22 cellular contexts compared by ENCODE assay signal in genomic region chr15:33344530-33344929, GRCh38. TPM values are rescaled to one million over a fixed set of nuclear protein-coding genes. Genes with fewer than 3 reads are reported as not detected.
"Had no signal": no experiment of that assay in that cellular context is flagged by ENCODE, and none has a peak within 500 bp of the region (broad histone marks: within the 10 kb centered on the region; RNA-seq: fewer than 3 reads in every experiment).

No MANE protein-coding gene starts in this region.

- H3K27ac ChIP-seq: epithelial cell of prostate, gastrocnemius medialis, pancreas, right lobe of liver, thoracic aorta, tibial nerve, upper lobe of left lung had no signal

- DNase-seq: effector CD8-positive, alpha-beta T cell; endodermal cell; foreskin fibroblast; gastrocnemius medialis; head of caudate nucleus; kidney; natural killer cell; occipital lobe; pancreas; right lobe of liver; small intestine; stimulated activated CD4-positive, alpha-beta T cell treated with anti-CD3 and anti-CD28 coated beads, Interleukin-15, amount 100 ng/mL, for 24 hours; stimulated activated CD4-positive, alpha-beta T cell treated with anti-CD3 and anti-CD28 coated beads, Interleukin-2, amount 100 ng/mL, for 48 hours; stimulated activated naive B cell treated with anti-CD40 and anti-IgM and Interleukin-4, amounts not matched to agents 10 μg/mL and 1 μg/mL and 100 μg/mL, for 72 hours; upper lobe of left lung had no signal

- H3K9me3 ChIP-seq: gastrocnemius medialis, pancreas, right lobe of liver, thoracic aorta, tibial nerve, upper lobe of left lung had no signal

- ATAC-seq: esophagus mucosa; gastrocnemius medialis; left lobe of liver; pancreas; right lobe of liver; stimulated activated naive B cell treated with anti-CD40 and anti-IgM and Interleukin-4, amounts not matched to agents 10 μg/mL and 1 μg/mL and 100 μg/mL, for 72 hours had no signal

- H3K4me3 ChIP-seq: gastrocnemius medialis, lung, pancreas, right lobe of liver, thoracic aorta, tibial nerve, upper lobe of left lung had no signal

- H3K36me3 ChIP-seq: gastrocnemius medialis, pancreas, right lobe of liver, thoracic aorta, tibial nerve, upper lobe of left lung had no signal

- H3K4me1 ChIP-seq: gastrocnemius medialis, pancreas, right lobe of liver, tibial nerve, upper lobe of left lung had no signal

RNA-seq across cellular contexts. Expression of gene RYR3, which starts 33.8 kb away (rescaled TPM):
- total RNA-seq: glomerular endothelial cell, left lobe of liver had no signal
